Comparison of ENCODE assay signal across 23 cellular contexts in the genomic region with DNA sequence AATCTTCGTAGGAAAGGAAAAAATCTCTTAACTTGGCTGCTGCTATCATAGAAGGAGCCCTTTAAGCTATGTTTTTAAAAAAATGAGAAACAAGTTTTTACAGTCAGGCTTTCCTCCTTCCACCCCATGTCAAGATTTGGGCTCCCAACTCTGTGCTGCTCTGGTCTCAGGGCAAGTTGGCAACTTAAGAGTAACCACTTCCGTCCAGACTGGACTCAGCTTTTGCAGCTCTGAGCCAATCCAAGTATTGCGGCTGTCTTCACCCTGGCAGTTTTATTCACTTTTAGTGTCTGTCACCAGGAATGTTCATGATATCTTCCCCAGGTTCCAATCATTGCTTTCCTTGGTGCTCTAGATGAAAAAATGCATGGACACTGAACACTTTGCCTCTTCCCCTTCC.
A peak's percentile ranks its signal among the peaks of the same experiment; 100 is the strongest.
DNase-seq lines count a peak whose midpoint lies in the region; ATAC-seq and TF ChIP-seq lines count a peak whose summit lies in the region.
"Had no signal": no experiment of that assay in that cellular context is flagged by ENCODE, and none has a peak within 500 bp of the region (broad histone marks: within the 10 kb centered on the region; RNA-seq: fewer than 3 reads in every experiment).

No MANE protein-coding gene starts in this region.

- no peak for TF ChIP-seq POLR2A in adrenal gland (IDR thresholded peaks at IDR 0.05)

- peaks cover 19 to 25% of the 10 kb centered on the region in 2 donors for H3K27me3 Mint-ChIP-seq in natural killer cell (ENCODE audit: low read depth in 2 of 2)
- H3K27me3 Mint-ChIP-seq: B cell had no signal

- H3K36me3 ChIP-seq in adrenal gland (replicated peaks in 1 of 2): no peaks in the 10 kb centered on the region
- H3K36me3 ChIP-seq in skeletal muscle satellite cell (ENCODE audit: insufficient read depth, low read length): no peaks in the 10 kb centered on the region
- H3K36me3 ChIP-seq: neutrophil had no signal

- H3K36me3 Mint-ChIP-seq in natural killer cell: no peaks in the 10 kb centered on the region
- H3K36me3 Mint-ChIP-seq: activated naive CD8-positive, alpha-beta T cell; mesothelial cell of epicardium had no signal

- H3K4me2 ChIP-seq in skeletal muscle satellite cell (ENCODE audit: low read length): peak overlapping the region; percentile 69

- no peak for TF ChIP-seq CTCF in adrenal gland (IDR thresholded peaks at IDR 0.05)
- TF ChIP-seq CTCF in foreskin fibroblast (IDR thresholded peaks at IDR 0.05; ENCODE audit: low read depth, low read length): no peak
- TF ChIP-seq CTCF in natural killer cell (IDR thresholded peaks at IDR 0.05): no peak

- no peaks in the 10 kb centered on the region for H3K9me3 Mint-ChIP-seq in natural killer cell
- H3K9me3 Mint-ChIP-seq: activated CD8-positive, alpha-beta T cell treated with anti-CD3 and anti-CD28 coated beads for 36 hours; activated T-cell treated with anti-CD3 and anti-CD28 coated beads, Interleukin-2, amount 50 U/mL, for 72 hours; mesothelial cell of epicardium; stimulated activated naive CD8-positive, alpha-beta T cell treated with anti-CD3 and anti-CD28 coated beads, Interleukin-15, Interleukin-2, amounts not matched to agents 100 ng/mL and 50 ng/mL, for 24 hours had no signal

- ATAC-seq in natural killer cell: no peak
- ATAC-seq: activated CD8-positive, alpha-beta T cell treated with anti-CD3 and anti-CD28 coated beads for 36 hours; activated T-cell treated with anti-CD3 and anti-CD28 coated beads, Interleukin-2, amount 50 U/mL, for 72 hours had no signal

- H3K27ac ChIP-seq in adrenal gland: peak overlapping the region in 3 of 5 donors; percentile 19 to 56 (median 54)
- H3K27ac ChIP-seq: neutrophil had no signal

- no peak overlapping the region for H3K27ac Mint-ChIP-seq in natural killer cell
- H3K27ac Mint-ChIP-seq: activated CD8-positive, alpha-beta T cell treated with anti-CD3 and anti-CD28 coated beads for 36 hours; activated naive CD8-positive, alpha-beta T cell; activated T-cell treated with anti-CD3 and anti-CD28 coated beads, Interleukin-2, amount 50 U/mL, for 72 hours; B cell; mesothelial cell of epicardium; stimulated activated naive CD8-positive, alpha-beta T cell treated with anti-CD3 and anti-CD28 coated beads, Interleukin-15, Interleukin-2, amounts not matched to agents 100 ng/mL and 50 ng/mL, for 24 hours had no signal

- H3K4me3 ChIP-seq in adrenal gland: no peak overlapping the region
- H3K4me3 ChIP-seq in foreskin fibroblast (ENCODE audit: low read depth in 1 of 2, low read length in 2 of 2): no peak overlapping the region
- H3K4me3 ChIP-seq in skeletal muscle satellite cell (ENCODE audit: low read length): peak overlapping the region; percentile 36

- DNase-seq in AG20443 (ENCODE audit: low spot score) (peak; percentile 84), adrenal gland (no peak), foreskin fibroblast (peak; percentile 47 to 65), NCI-H345 treated with DMSO at 0.1 percent for 48 hours (lab: John Stamatoyannopoulos, UW; ENCODE audit: unreplicated experiment) (no peak), natural killer cell (no peak), DMS114 treated with DMSO at 0.1 percent for 48 hours (lab: John Stamatoyannopoulos, UW; ENCODE audit: unreplicated experiment) (no peak)
- no peak for DNase-seq in activated CD4-positive, alpha-beta T cell treated with anti-CD3 and anti-CD28 coated beads, Interleukin-2, amount 50 U/mL, for 48 hours
- DNase-seq: activated CD8-positive, alpha-beta T cell treated with anti-CD3 and anti-CD28 coated beads for 36 hours; activated T-cell treated with anti-CD3 and anti-CD28 coated beads, Interleukin-2, amount 50 U/mL, for 72 hours; caudate nucleus; GDM1; islet precursor cell; Karpas-422; NCI-H1417; NCI-H774; stimulated activated CD4-positive, alpha-beta T cell treated with anti-CD3 and anti-CD28 coated beads, Interleukin-1b, Interleukin-23, amount 100 ng/mL, for 48 hours; T-helper 2 cell had no signal

- peak overlapping the region; percentile 82 for H3K9ac ChIP-seq in skeletal muscle satellite cell (ENCODE audit: low read depth, low read length)

- peaks cover 0 to 3% of the 10 kb centered on the region in 2 donors for H3K4me1 ChIP-seq in adrenal gland (replicated peaks in 1 of 2)
- peaks cover 74% of the 10 kb centered on the region for H3K4me1 ChIP-seq in skeletal muscle satellite cell (ENCODE audit: control insufficient read depth, insufficient read depth, low read length)

- no peaks in the 10 kb centered on the region for H3K9me3 ChIP-seq in adrenal gland (replicated peaks in 1 of 3)
- no peaks in the 10 kb centered on the region for H3K9me3 ChIP-seq in skeletal muscle satellite cell (replicated peaks; ENCODE audit: low read length)
- H3K9me3 ChIP-seq: neutrophil had no signal

- WGBS in adrenal gland, 4 donors: 69 to 79% (median 74%) methylated on average over 3 of the region's 3 CpGs

- no peaks in the 10 kb centered on the region for H3K4me1 Mint-ChIP-seq in natural killer cell
- H3K4me1 Mint-ChIP-seq: B cell had no signal

- intact Hi-C loops in adrenal gland (cut with DNase I) (no loop called here), natural killer cell (cut with micrococcal nuclease) (no loop called here)

- H3K27me3 ChIP-seq in adrenal gland (no peaks in the 10 kb centered on the region), skeletal muscle satellite cell (ENCODE audit: control insufficient read depth, insufficient read depth, low read length) (no peaks in the 10 kb centered on the region)
- H3K27me3 ChIP-seq: neutrophil had no signal

- H3K4me3 Mint-ChIP-seq in natural killer cell: no peak overlapping the region
- H3K4me3 Mint-ChIP-seq: activated CD8-positive, alpha-beta T cell treated with anti-CD3 and anti-CD28 coated beads for 36 hours; activated naive CD8-positive, alpha-beta T cell; activated T-cell treated with anti-CD3 and anti-CD28 coated beads, Interleukin-2, amount 50 U/mL, for 72 hours; B cell; mesothelial cell of epicardium; stimulated activated naive CD8-positive, alpha-beta T cell treated with anti-CD3 and anti-CD28 coated beads, Interleukin-15, Interleukin-2, amounts not matched to agents 100 ng/mL and 50 ng/mL, for 24 hours had no signal

Comparison
In these comparisons a context has a peak if more than half of its experiments do, and no peak if none do; other contexts are left out.
1. DNase-seq: peak in AG20443 (single experiment) and foreskin fibroblast (2 of 2); none in adrenal gland (0 of 7), NCI-H345 treated with DMSO at 0.1 percent for 48 hours (single experiment), activated CD4-positive, alpha-beta T cell treated with anti-CD3 and anti-CD28 coated beads, Interleukin-2, amount 50 U/mL, for 48 hours (0 of 2), natural killer cell (single experiment) and DMS114 treated with DMSO at 0.1 percent for 48 hours (single experiment).